19 cellular contexts compared by ENCODE assay signal in the genomic region with DNA sequence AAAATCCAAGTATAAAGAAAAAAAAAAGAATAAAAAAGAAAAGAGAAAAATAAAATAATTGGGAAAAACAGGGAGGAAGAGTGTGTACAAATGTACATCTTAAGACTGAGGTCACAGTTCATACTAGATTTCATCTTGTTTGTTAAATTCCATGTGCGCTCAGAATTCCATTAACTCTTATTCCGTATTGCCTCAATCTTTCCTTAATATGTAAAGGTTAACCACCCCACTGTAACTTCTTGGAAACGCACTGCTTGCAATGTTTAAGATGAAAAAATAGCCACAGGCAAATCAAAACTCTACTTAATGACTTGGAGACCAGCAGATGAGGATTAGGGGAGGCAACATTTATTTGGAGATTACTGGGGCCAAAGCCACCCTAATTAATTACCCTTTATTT. TPM values are rescaled to one million over a fixed set of nuclear protein-coding genes. Genes with fewer than 3 reads are reported as not detected.
A peak's percentile ranks its signal among the peaks of the same experiment; 100 is the strongest.
DNase-seq lines count a peak whose midpoint lies in the region; ATAC-seq and TF ChIP-seq lines count a peak whose summit lies in the region.
"Had no signal": no experiment of that assay in that cellular context is flagged by ENCODE, and none has a peak within 500 bp of the region (broad histone marks: within the 10 kb centered on the region; RNA-seq: fewer than 3 reads in every experiment).

No MANE protein-coding gene starts in this region.

- no peaks in the 10 kb centered on the region for H3K9me3 Mint-ChIP-seq in nephron
- H3K9me3 Mint-ChIP-seq: HFFc6 had no signal

- in situ Hi-C loops in brain microvascular endothelial cell (cut with HindIII; ENCODE audit: low pct_ligation_motif_present, low sequenced_read_pairs) = no loop called here

- no peak overlapping the region for H3K4me3 ChIP-seq in right cardiac atrium (ENCODE audit: low read length)
- H3K4me3 ChIP-seq in heart left ventricle = no peak overlapping the region
- H3K4me3 ChIP-seq in brain microvascular endothelial cell (ENCODE audit: low read depth, low read length) = no peak overlapping the region
- H3K4me3 ChIP-seq in suprapubic skin = no peak overlapping the region
- no peak overlapping the region for H3K4me3 ChIP-seq in stomach

- no peak for DNase-seq in right cardiac atrium
- DNase-seq in heart left ventricle = no peak
- DNase-seq in brain microvascular endothelial cell = no peak
- no peak for DNase-seq in suprapubic skin (ENCODE audit: low spot score in 2 of 2)
- DNase-seq in substantia nigra (lab: John Stamatoyannopoulos, UW) = no peak
- no peak for DNase-seq in stomach
- DNase-seq: AML-193, Caco-2, HFFc6, NCI-H1048, NCI-H1694 treated with DMSO at 0.1 percent for 48 hours, NCI-H345, OCI-M1, RPMI8226, SIG-M5 had no signal

- no peak for ATAC-seq in right cardiac atrium
- ATAC-seq in heart left ventricle = no peak
- no peak for ATAC-seq in HG03432 (IDR thresholded peaks at IDR 0.05; ENCODE audit: unreplicated experiment)
- ATAC-seq: HepG2 had no signal

- H3K27ac Mint-ChIP-seq in nephron = peak overlapping the region in 2 of 3 experiments; percentile 14 to 73

- TF ChIP-seq CTCF in heart left ventricle (IDR thresholded peaks at IDR 0.05) (no peak), brain microvascular endothelial cell (IDR thresholded peaks at IDR 0.05; ENCODE audit: low read depth, low read length, missing control alignments) (no peak), nephron (IDR thresholded peaks at IDR 0.05; ENCODE audit: unreplicated experiment in 3 of 3) (no peak), suprapubic skin (IDR thresholded peaks at IDR 0.05) (no peak), stomach (IDR thresholded peaks at IDR 0.05) (no peak)

- no peaks in the 10 kb centered on the region for H3K4me1 Mint-ChIP-seq in nephron

- H3K27me3 Mint-ChIP-seq in nephron (ENCODE audit: low read depth) = no peaks in the 10 kb centered on the region

- WGBS in right cardiac atrium = 96% methylated on average over 3 of the region's 3 CpGs
- 92 to 98% (median 97%) methylated on average over 3 of the region's 3 CpGs for WGBS in heart left ventricle, 4 donors
- 63% methylated on average over 3 of the region's 3 CpGs for WGBS in suprapubic skin
- WGBS in stomach, 5 donors = 86 to 97% (median 94%) methylated on average over 3 of the region's 3 CpGs

- H3K27ac ChIP-seq in right cardiac atrium (ENCODE audit: low read length) (peak overlapping the region; percentile 63), heart left ventricle (peak overlapping the region in 5 of 12 donors; percentile 12 to 78 (median 61)), brain microvascular endothelial cell (peak overlapping the region; percentile 26), suprapubic skin (peak overlapping the region; percentile 50), substantia nigra (ENCODE audit: low read depth, low read length, poor library complexity, severe bottlenecking) (no peak overlapping the region), stomach (no peak overlapping the region)

- TF ChIP-seq EP300 in suprapubic skin (IDR thresholded peaks at IDR 0.05) = no peak
- no peak for TF ChIP-seq EP300 in stomach (IDR thresholded peaks at IDR 0.05)

- no peaks in the 10 kb centered on the region for H3K27me3 ChIP-seq in right cardiac atrium (ENCODE audit: control insufficient read depth, insufficient read depth)
- H3K27me3 ChIP-seq in heart left ventricle = no peaks in the 10 kb centered on the region
- H3K27me3 ChIP-seq in brain microvascular endothelial cell (replicated peaks) = no peaks in the 10 kb centered on the region
- no peaks in the 10 kb centered on the region for H3K27me3 ChIP-seq in suprapubic skin
- H3K27me3 ChIP-seq in stomach = no peaks in the 10 kb centered on the region

- H3K36me3 Mint-ChIP-seq in nephron (ENCODE audit: low read depth) = no peaks in the 10 kb centered on the region

- no peak overlapping the region for H3K4me3 Mint-ChIP-seq in nephron
- H3K4me3 Mint-ChIP-seq: HFFc6 had no signal

- intact Hi-C loops in right cardiac atrium (cut with DNase I) (no loop called here), heart left ventricle (cut with DNase I) (loop anchor here in 1 of 10 donors (5.0 kb wide), 1 partner anchor 46 kb away; no protein-coding TSS in a partner anchor), stomach (cut with DNase I; ENCODE audit: low total_unique reads) (no loop called here)

- TF ChIP-seq POLR2A in heart left ventricle (IDR thresholded peaks at IDR 0.05) (no peak), suprapubic skin (IDR thresholded peaks at IDR 0.05) (no peak), stomach (IDR thresholded peaks at IDR 0.05) (no peak)

- H3K36me3 ChIP-seq in heart left ventricle = no peaks in the 10 kb centered on the region
- no peaks in the 10 kb centered on the region for H3K36me3 ChIP-seq in brain microvascular endothelial cell (replicated peaks)
- no peaks in the 10 kb centered on the region for H3K36me3 ChIP-seq in suprapubic skin
- H3K36me3 ChIP-seq in stomach = no peaks in the 10 kb centered on the region

- no peaks in the 10 kb centered on the region for H3K9me3 ChIP-seq in right cardiac atrium (ENCODE audit: control insufficient read depth, low read length)
- H3K9me3 ChIP-seq in heart left ventricle = no peaks in the 10 kb centered on the region
- no peaks in the 10 kb centered on the region for H3K9me3 ChIP-seq in suprapubic skin
- H3K9me3 ChIP-seq in stomach = no peaks in the 10 kb centered on the region
- H3K9me3 ChIP-seq: Caco-2 had no signal

- H3K4me1 ChIP-seq in right cardiac atrium (ENCODE audit: control insufficient read depth, insufficient read depth, low read length) (peaks cover 9% of the 10 kb centered on the region), heart left ventricle (peaks cover 0 to 40% (median 21%) of the 10 kb centered on the region in 12 donors), suprapubic skin (peaks cover 19% of the 10 kb centered on the region), stomach (no peaks in the 10 kb centered on the region)

RNA-seq across cellular contexts. Expression of gene KCNE1, which starts 23.9 kb away (rescaled TPM):
- total RNA-seq in right cardiac atrium (10 to 100 TPM in 2 of 4 donors, 1 to 10 TPM in 2; 3.6 to 11.4 (median 9.5) TPM), heart left ventricle (10 to 100 TPM in 2 of 9 donors, 1 to 10 TPM in 6, under 1 TPM in 1; 0.71 to 11.1 (median 5.6) TPM), suprapubic skin (1 to 10 TPM in 1 of 4 donors, under 1 TPM in 3; 0.34 to 1.7 (median 0.58) TPM), stomach (10 to 100 TPM in 1 of 5 donors, 1 to 10 TPM in 4; 1.7 to 10.6 (median 2.2) TPM)
- polyA plus RNA-seq in right cardiac atrium (3.8 TPM), heart left ventricle (1 to 10 TPM; 1.7 to 4.3 TPM), stomach (under 1 TPM in 2 of 3 donors, not detected in 1; 0.13 to 0.19 TPM)
- total RNA-seq: H4 had no signal
- polyA plus RNA-seq: HepG2 had no signal

Comparison
In these comparisons a context has a peak if more than half of its experiments do, and no peak if none do; other contexts are left out.
1. H3K27ac ChIP-seq: peak in right cardiac atrium (single experiment), brain microvascular endothelial cell (single experiment) and suprapubic skin (single experiment); none in substantia nigra (single experiment) and stomach (0 of 5).